ENCODE assay signal across 8 cellular contexts in the genomic region with DNA sequence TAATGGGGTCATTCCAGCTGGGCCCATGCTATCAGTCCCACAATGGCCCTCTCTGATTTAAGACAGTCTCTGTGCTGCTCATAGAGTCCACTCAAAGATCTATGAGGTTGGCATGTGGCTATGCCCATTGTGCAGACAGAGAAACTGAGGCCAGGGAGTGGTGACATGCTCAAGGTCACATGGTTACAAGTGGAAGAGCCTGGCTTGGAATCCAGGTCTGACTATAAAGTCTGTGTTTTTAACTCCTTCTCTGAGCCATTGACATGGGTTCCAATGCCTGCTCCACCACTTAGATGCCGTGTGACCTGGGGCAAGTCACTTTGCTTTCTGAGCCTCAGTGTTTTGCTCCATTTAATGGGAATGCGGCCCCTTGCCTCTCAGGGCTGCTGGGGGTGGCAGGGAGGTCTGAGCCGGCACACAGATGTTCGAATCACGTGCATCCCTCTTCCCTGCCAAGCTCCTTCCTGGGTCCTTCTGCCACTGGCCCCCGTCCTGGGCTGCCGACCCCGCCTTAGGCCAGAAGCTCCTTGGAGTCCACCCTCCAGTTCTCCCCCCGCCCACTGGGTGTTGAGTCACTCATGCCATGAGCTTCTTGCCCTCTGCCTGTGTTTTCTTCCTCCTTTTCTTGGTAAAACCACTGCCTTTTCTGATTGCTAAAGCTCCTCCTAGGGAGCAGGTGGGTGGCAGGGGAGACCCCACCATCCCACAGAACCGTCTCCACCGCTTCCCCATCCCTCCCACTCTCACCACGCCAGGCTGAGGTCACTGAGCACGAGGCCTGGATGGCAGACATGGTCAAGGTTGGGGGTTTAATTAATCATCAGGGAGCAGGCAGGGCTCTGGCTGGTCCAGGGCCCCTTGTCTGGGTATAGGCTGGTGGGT. TPM values are rescaled to one million over a fixed set of nuclear protein-coding genes. Genes with fewer than 3 reads are reported as not detected.
DNase-seq lines count a peak whose midpoint lies in the region; ATAC-seq and TF ChIP-seq lines count a peak whose summit lies in the region.

No MANE protein-coding gene starts in this region.

- H3K27ac ChIP-seq in SK-N-SH (ENCODE audit: low read depth in 2 of 2, low read length in 1 of 2) (no peak overlapping the region), gastroesophageal sphincter (peak overlapping the region in 3 of 4 donors; percentile 81 to 91 (median 89))
- H3K27ac ChIP-seq in effector memory CD4-positive, alpha-beta T cell (ENCODE audit: insufficient read depth, low read length, poor library complexity, severe bottlenecking) = no peak overlapping the region

- H3K36me3 Mint-ChIP-seq in stimulated activated effector memory CD8-positive, alpha-beta T cell treated with anti-CD3 and anti-CD28 coated beads, Interleukin-12 subunit alpha, Interleukin-12 subunit beta, amount 100 ng/mL, for 72 hours = no peaks in the 10 kb centered on the region

- POLR2A ChIA-PET in SK-N-SH (lab: Yijun Ruan, JAX) = no interaction called here

- H3K9me2 ChIP-seq in SK-N-SH = no peaks in the 10 kb centered on the region

- no peaks in the 10 kb centered on the region for H4K20me1 ChIP-seq in SK-N-SH (ENCODE audit: insufficient read depth)

- H3K4me1 Mint-ChIP-seq in stimulated activated effector memory CD8-positive, alpha-beta T cell treated with anti-CD3 and anti-CD28 coated beads, Interleukin-12 subunit alpha, Interleukin-12 subunit beta, amount 100 ng/mL, for 72 hours = peaks cover 33% of the 10 kb centered on the region

- H3K79me2 ChIP-seq in SK-N-SH (ENCODE audit: insufficient read depth) = no peaks in the 10 kb centered on the region

- WGBS in SK-N-SH (ENCODE audit: low lambda C conversion rate) = 76% methylated on average over 12 of the region's 13 CpGs
- WGBS in gastroesophageal sphincter (ENCODE audit: low coverage in 1 of 2), 2 donors = 53 to 64% methylated on average over 4 to 7 of the region's 13 CpGs

- H3F3A ChIP-seq in SK-N-SH (replicated peaks; ENCODE audit: insufficient read depth) = peaks cover 5% of the 10 kb centered on the region

- no peaks in the 10 kb centered on the region for H3K9me3 Mint-ChIP-seq in stimulated activated effector memory CD8-positive, alpha-beta T cell treated with anti-CD3 and anti-CD28 coated beads, Interleukin-12 subunit alpha, Interleukin-12 subunit beta, amount 100 ng/mL, for 72 hours

- TF ChIP-seq CTCF in SK-N-SH (IDR thresholded peaks at IDR 0.05) (no peak), gastroesophageal sphincter (IDR thresholded peaks at IDR 0.05) (no peak)

- no peak for DNase-seq in SK-N-SH
- peak; percentile 49 for DNase-seq in SKM-1 treated with dmso at 0.1 percent for 144 hours (lab: John Stamatoyannopoulos, UW; ENCODE audit: unreplicated experiment)
- peak in 1 of 2 donors; percentile 52 for DNase-seq in stimulated activated effector memory CD8-positive, alpha-beta T cell treated with anti-CD3 and anti-CD28 coated beads, Interleukin-12 subunit alpha, Interleukin-12 subunit beta, amount 100 ng/mL, for 72 hours (ENCODE audit: low spot score in 2 of 2)
- no peak for DNase-seq in cerebellar cortex (ENCODE audit: low spot score)
- no peak for DNase-seq in effector memory CD4-positive, alpha-beta T cell

- no peaks in the 10 kb centered on the region; a peak in 1 of 4 replicates for H3K4me1 ChIP-seq in SK-N-SH (ENCODE audit: control insufficient read depth in 1 of 2, insufficient read depth in 2 of 2, low read depth in 1 of 2, low read length in 1 of 2)
- H3K4me1 ChIP-seq in gastroesophageal sphincter = peaks cover 0 to 45% (median 18%) of the 10 kb centered on the region in 3 donors
- H3K4me1 ChIP-seq in effector memory CD4-positive, alpha-beta T cell (ENCODE audit: control insufficient read depth, insufficient read depth, low read length, poor library complexity, severe bottlenecking) = no peaks in the 10 kb centered on the region

- H3K9ac ChIP-seq in SK-N-SH = no peak overlapping the region

- no peak for TF ChIP-seq EP300 in SK-N-SH (IDR thresholded peaks at IDR 0.05; ENCODE audit: borderline replicate concordance in 1 of 2, low read depth in 1 of 2, low read length in 1 of 2)
- no peak for TF ChIP-seq EP300 in gastroesophageal sphincter (IDR thresholded peaks at IDR 0.05)

- no peak for TF ChIP-seq RAD21 in SK-N-SH (IDR thresholded peaks at IDR 0.05; ENCODE audit: low read length)

- no peaks in the 10 kb centered on the region for H3K9me3 ChIP-seq in SK-N-SH
- peaks cover 0 to 4% (median 0%) of the 10 kb centered on the region in 3 donors for H3K9me3 ChIP-seq in gastroesophageal sphincter
- H3K9me3 ChIP-seq in effector memory CD4-positive, alpha-beta T cell (ENCODE audit: control insufficient read depth, low read length) = no peaks in the 10 kb centered on the region

- H3K36me3 ChIP-seq in SK-N-SH (replicated peaks in 1 of 2; ENCODE audit: control insufficient read depth in 1 of 2, insufficient read depth in 2 of 2, low read length in 1 of 2) = no peaks in the 10 kb centered on the region
- no peaks in the 10 kb centered on the region for H3K36me3 ChIP-seq in gastroesophageal sphincter
- H3K36me3 ChIP-seq in effector memory CD4-positive, alpha-beta T cell (ENCODE audit: control insufficient read depth, insufficient read depth, low read length) = no peaks in the 10 kb centered on the region

- H2AFZ ChIP-seq in SK-N-SH (ENCODE audit: low read depth) = no peak overlapping the region

- peak overlapping the region; percentile 61 for H3K27ac Mint-ChIP-seq in stimulated activated effector memory CD8-positive, alpha-beta T cell treated with anti-CD3 and anti-CD28 coated beads, Interleukin-12 subunit alpha, Interleukin-12 subunit beta, amount 100 ng/mL, for 72 hours

- H3K4me3 Mint-ChIP-seq in stimulated activated effector memory CD8-positive, alpha-beta T cell treated with anti-CD3 and anti-CD28 coated beads, Interleukin-12 subunit alpha, Interleukin-12 subunit beta, amount 100 ng/mL, for 72 hours = peak overlapping the region; percentile 6

- no peak for ATAC-seq in SK-N-SH treated with all-trans-retinoic acid at 6 μM for 48 hours
- no peak for ATAC-seq in gastroesophageal sphincter
- ATAC-seq in stimulated activated effector memory CD8-positive, alpha-beta T cell treated with anti-CD3 and anti-CD28 coated beads, Interleukin-12 subunit alpha, Interleukin-12 subunit beta, amount 100 ng/mL, for 72 hours = peak; percentile 26
- no peak for ATAC-seq in HG02938 (IDR thresholded peaks at IDR 0.05; ENCODE audit: unreplicated experiment)

- H3K4me3 ChIP-seq in SK-N-SH (ENCODE audit: low read depth in 2 of 2, low read length in 1 of 2) (no peak overlapping the region), gastroesophageal sphincter (no peak overlapping the region)
- H3K4me3 ChIP-seq in effector memory CD4-positive, alpha-beta T cell (ENCODE audit: insufficient read depth, low read depth, low read length, poor library complexity, severe bottlenecking) = no peak overlapping the region

- no peak overlapping the region for H3K4me2 ChIP-seq in SK-N-SH

- H3K27me3 ChIP-seq in SK-N-SH (ENCODE audit: insufficient read depth) (no peaks in the 10 kb centered on the region), gastroesophageal sphincter (no peaks in the 10 kb centered on the region)
- no peaks in the 10 kb centered on the region for H3K27me3 ChIP-seq in effector memory CD4-positive, alpha-beta T cell (replicated peaks; ENCODE audit: control insufficient read depth, insufficient read depth, low read length, poor library complexity, severe bottlenecking)

- CTCF ChIA-PET in SK-N-SH (lab: Yijun Ruan, JAX) = no interaction called here

- TF ChIP-seq POLR2A in gastroesophageal sphincter (IDR thresholded peaks at IDR 0.05) = no peak

TF ChIP-seq in SK-N-SH, 30 proteins besides CTCF, POLR2A, EP300 and RAD21 (continues in another document):
- no peak for TF ChIP-seq YY1 (IDR thresholded peaks at IDR 0.05; ENCODE audit: low read depth)
- no peak for TF ChIP-seq CHD2 (IDR thresholded peaks at IDR 0.05; ENCODE audit: low read length, partially characterized antibody)
- TF ChIP-seq, protein P1, sequence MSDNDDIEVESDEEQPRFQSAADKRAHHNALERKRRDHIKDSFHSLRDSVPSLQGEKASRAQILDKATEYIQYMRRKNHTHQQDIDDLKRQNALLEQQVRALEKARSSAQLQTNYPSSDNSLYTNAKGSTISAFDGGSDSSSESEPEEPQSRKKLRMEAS (IDR thresholded peaks at IDR 0.05; ENCODE audit: low read depth) = peak; percentile 23; the same call in 1 of the 2 replicates
- no peak for TF ChIP-seq RFX5 (IDR thresholded peaks at IDR 0.05; ENCODE audit: low read length)
- TF ChIP-seq FOXJ3 (CRISPR knock-in tag; IDR thresholded peaks at IDR 0.05) = no peak
- TF ChIP-seq JUND (IDR thresholded peaks at IDR 0.05) = no peak

TF ChIP-seq in SK-N-SH treated with all-trans-retinoic acid at 6 μM for 48 hours, 23 proteins besides CTCF, POLR2A, EP300 and RAD21 (continues in another document):
- no peak for TF ChIP-seq ESRRG (CRISPR knock-in tag; IDR thresholded peaks at IDR 0.05)
- no peak for TF ChIP-seq TOX (CRISPR knock-in tag; IDR thresholded peaks at IDR 0.05; ENCODE audit: borderline replicate concordance)
- no peak for TF ChIP-seq ARNTL (CRISPR knock-in tag; IDR thresholded peaks at IDR 0.05; ENCODE audit: borderline replicate concordance, low read depth)
- no peak for TF ChIP-seq OSR1 (CRISPR knock-in tag; IDR thresholded peaks at IDR 0.05)
- no peak for TF ChIP-seq ZFP30 (CRISPR knock-in tag; IDR thresholded peaks at IDR 0.05)
- TF ChIP-seq ZNF565 (CRISPR knock-in tag; conservative IDR thresholded peaks at IDR 0.05; ENCODE audit: low read depth) = no peak

RNA-seq across cellular contexts. Expression of a gene that starts 35.7 kb away (rescaled TPM):
- polyA plus RNA-seq in SK-N-SH (2012; rRNA removed) = 13.2 and 14.7 TPM in 2 replicates
- polyA plus RNA-seq in SK-N-SH (2012; cell fraction: cytosol; rRNA removed) = 9.5 and 11.1 TPM in 2 replicates
- polyA plus RNA-seq in SK-N-SH (2012; cell fraction: nucleus; rRNA removed) = 28.3 and 31.7 TPM in 2 replicates
- 100 to 1,000 TPM in 3 of 4 donors, 10 to 100 TPM in 1; 85.2 to 125 (median 108) TPM for total RNA-seq in gastroesophageal sphincter

Comparison
In these comparisons a context has a peak if more than half of its experiments do, and no peak if none do; other contexts are left out.
1. H3K27ac ChIP-seq: peak in gastroesophageal sphincter (3 of 4); none in SK-N-SH (0 of 2) and effector memory CD4-positive, alpha-beta T cell (single experiment).